19 cellular contexts compared by ENCODE assay signal in genomic region chr21:45123440-45123839, GRCh38.
"Had no signal": no experiment of that assay in that cellular context is flagged by ENCODE, and none has a peak within 500 bp of the region (broad histone marks: within the 10 kb centered on the region; RNA-seq: fewer than 3 reads in every experiment).

No MANE protein-coding gene starts in this region.

- H3K27me3 ChIP-seq: brain microvascular endothelial cell, foreskin keratinocyte, suprapubic skin, vagina had no signal

- H3K9me3 ChIP-seq: lower lobe of right lung, suprapubic skin, vagina had no signal

- H3K27ac ChIP-seq: brain microvascular endothelial cell, foreskin keratinocyte, lower lobe of right lung, suprapubic skin, vagina had no signal

- DNase-seq: activated CD4-positive, alpha-beta T cell treated with anti-CD3 and anti-CD28 coated beads, Interleukin-2, amount 50 U/mL, for 1 hour; activated CD4-positive, CD25-positive, alpha-beta regulatory T cell treated with anti-CD3 and anti-CD28 coated beads, Interleukin-2, amount 50 U/mL, for 72 hours; activated CD8-positive, alpha-beta memory T cell treated with anti-CD3 and anti-CD28 coated beads, Interleukin-2, amount 50 U/mL, for 4 hours; activated effector memory CD4-positive, alpha-beta T cell treated with Interleukin-2 at 50 U/mL for 16 hours; activated naive CD4-positive, alpha-beta T cell treated with anti-CD3 and anti-CD28 coated beads, Interleukin-2, amount 10 ng/mL, durations not matched to agents 7 days and 5 days; activated naive CD8-positive, alpha-beta T cell treated with anti-CD3 and anti-CD28 coated beads, Interleukin-2, amount 50 U/mL, for 24 hours; activated T-cell treated with anti-CD3 and anti-CD28 coated beads, Interleukin-2, amount 50 U/mL, for 48 hours; anterior cingulate cortex; brain microvascular endothelial cell; central memory CD4-positive, alpha-beta T cell; foreskin keratinocyte; glutamatergic neuron; lower lobe of right lung; stimulated activated naive CD8-positive, alpha-beta T cell treated with anti-CD3 and anti-CD28 coated beads, Interleukin-15, amount 100 ng/mL, for 72 hours; T1000; trophoblast cell had no signal

- ATAC-seq: activated naive CD8-positive, alpha-beta T cell treated with anti-CD3 and anti-CD28 coated beads, Interleukin-2, amount 50 U/mL, for 24 hours; foreskin keratinocyte; lower lobe of right lung; natural killer cell treated with Interleukin-12 subunit alpha and Interleukin-12 subunit beta and Interleukin-15 and Interleukin-18, amount 100 ng/mL, for 72 hours; stimulated activated naive CD8-positive, alpha-beta T cell treated with anti-CD3 and anti-CD28 coated beads, Interleukin-15, amount 100 ng/mL, for 72 hours had no signal

- H3K4me3 ChIP-seq: lower lobe of right lung, suprapubic skin, vagina had no signal

- H3K36me3 ChIP-seq: lower lobe of right lung, vagina had no signal

- H3K4me1 ChIP-seq: foreskin keratinocyte had no signal
